In genomic region chr3:138941259-138941885, GRCh38 we compare ENCODE assay signal across 8 cellular contexts. TPM values are rescaled to one million over a fixed set of nuclear protein-coding genes. Genes with fewer than 3 reads are reported as not detected.
DNase-seq lines count a peak whose midpoint lies in the region; ATAC-seq and TF ChIP-seq lines count a peak whose summit lies in the region.

No MANE protein-coding gene starts in this region.

- H3K9me2 ChIP-seq in hepatocyte (replicated peaks; ENCODE audit: insufficient read depth): no peaks in the 10 kb centered on the region

- no peak overlapping the region for H3K4me2 ChIP-seq in hepatocyte

- ATAC-seq in GM21423 (IDR thresholded peaks at IDR 0.05; ENCODE audit: unreplicated experiment) (peak; percentile 45), HG02642 (IDR thresholded peaks at IDR 0.05; ENCODE audit: poor library complexity, unreplicated experiment) (no peak), HG03469 (IDR thresholded peaks at IDR 0.05; ENCODE audit: unreplicated experiment) (no peak)

- 43% methylated on average over 7 of the region's 7 CpGs for WGBS in hepatocyte (ENCODE audit: low lambda C conversion rate, missing lambda C conversion rate)

- H3K4me3 ChIP-seq in hepatocyte: no peak overlapping the region

- TF ChIP-seq CTCF in hepatocyte (IDR thresholded peaks at IDR 0.05; ENCODE audit: poor library complexity): peak; percentile 36

- H3K27me3 ChIP-seq in hepatocyte: peaks cover 97% of the 10 kb centered on the region

- DNase-seq in COR-L47 (lab: John Stamatoyannopoulos, UW) (peak; percentile 25), SHP77 treated with DMSO at 0.1 percent for 48 hours (lab: John Stamatoyannopoulos, UW) (peak; percentile 6), hepatocyte (ENCODE audit: low spot score) (peak; percentile 61), amniotic stem cell (lab: John Stamatoyannopoulos, UW) (no peak)
- no peak for DNase-seq in stimulated activated naive CD4-positive, alpha-beta T cell (lab: John Stamatoyannopoulos, UW)

- H3K27ac ChIP-seq in hepatocyte: no peak overlapping the region

- H3K36me3 ChIP-seq in hepatocyte (replicated peaks; ENCODE audit: insufficient read depth, low read depth): no peaks in the 10 kb centered on the region

- H4K20me1 ChIP-seq in hepatocyte (ENCODE audit: insufficient read depth, poor library complexity, severe bottlenecking): peaks cover 3% of the 10 kb centered on the region

- H3K79me2 ChIP-seq in hepatocyte: no peaks in the 10 kb centered on the region

- H3K9me3 ChIP-seq in hepatocyte (ENCODE audit: low read depth): no peaks in the 10 kb centered on the region

- H2AFZ ChIP-seq in hepatocyte: no peak overlapping the region

- H3K4me1 ChIP-seq in hepatocyte (ENCODE audit: insufficient read depth): peaks cover 21% of the 10 kb centered on the region

RNA-seq across cellular contexts. Expression of gene FOXL2, which starts 5.6 kb away (rescaled TPM):
- total RNA-seq in hepatocyte: not detected in 2 replicates
- not detected in 2 replicates for polyA plus RNA-seq in hepatocyte

RNA-seq across cellular contexts. Expression of gene FOXL2NB, which starts 5.6 kb away (rescaled TPM):
- not detected in 2 replicates for total RNA-seq in hepatocyte
- polyA plus RNA-seq in hepatocyte: not detected in 2 replicates

Comparison
In these comparisons a context has a peak if more than half of its experiments do, and no peak if none do; other contexts are left out.
1. DNase-seq: peak in COR-L47 (single experiment), SHP77 treated with DMSO at 0.1 percent for 48 hours (single experiment) and hepatocyte (single experiment); none in amniotic stem cell (single experiment) and stimulated activated naive CD4-positive, alpha-beta T cell (0 of 6).